In the genomic region with DNA sequence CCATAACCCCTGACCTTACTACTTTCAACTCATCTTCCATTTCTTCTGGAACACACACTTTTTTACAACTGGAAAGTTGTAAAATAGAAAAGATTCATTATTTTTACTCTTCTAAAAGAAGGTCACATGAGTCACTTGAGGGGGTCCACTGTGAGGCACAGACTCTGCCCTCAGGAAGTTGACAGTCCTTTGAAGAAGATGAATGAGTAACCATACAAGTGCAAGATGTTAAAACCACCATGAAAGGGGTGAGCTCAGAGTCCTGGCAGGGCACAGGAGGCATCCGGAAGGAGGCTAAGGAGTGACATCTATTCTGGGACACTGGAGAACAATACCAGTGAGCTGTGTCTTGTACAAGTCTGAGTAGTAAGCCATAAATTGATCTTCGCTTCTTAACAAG, we compare ENCODE assay signal across 24 cellular contexts.
"Had no signal": no experiment of that assay in that cellular context is flagged by ENCODE, and none has a peak within 500 bp of the region (broad histone marks: within the 10 kb centered on the region; RNA-seq: fewer than 3 reads in every experiment).

No MANE protein-coding gene starts in this region.

- H3K36me3 ChIP-seq: adrenal gland, ascending aorta, brain microvascular endothelial cell, left ventricle myocardium inferior, neural progenitor cell, thoracic aorta, upper lobe of left lung had no signal

- ATAC-seq: naive thymus-derived CD8-positive, alpha-beta T cell; sciatic nerve; stimulated activated memory B cell treated with anti-CD40 and anti-IgM and Interleukin-4, amounts not matched to agents 10 μg/mL and 1 μg/mL and 100 μg/mL, for 72 hours had no signal

- DNase-seq: activated B cell treated with CpG ODN at 0.5 μM for 24 hours; activated CD4-positive, alpha-beta memory T cell treated with anti-CD3 and anti-CD28 coated beads, Interleukin-2, amount 10 ng/mL, durations not matched to agents 7 days and 5 days; activated CD4-positive, alpha-beta T cell treated with anti-CD3 and anti-CD28 coated beads for 4 hours; activated gamma-delta T cell treated with Interleukin-2 at 50 U/mL for 16 hours; adrenal gland; brain microvascular endothelial cell; caudate nucleus; effector CD4-positive, alpha-beta T cell; erythroblast; glutamatergic neuron; immature natural killer cell; kidney glomerular epithelial cell; left ventricle myocardium inferior; naive thymus-derived CD8-positive, alpha-beta T cell; small intestine; stimulated activated CD4-positive, alpha-beta T cell treated with anti-CD3 and anti-CD28 coated beads, Interleukin-15, amount 100 ng/mL, for 24 hours; T-helper 9 cell; upper lobe of left lung had no signal

- H3K27ac ChIP-seq: adrenal gland, ascending aorta, brain microvascular endothelial cell, hepatocyte, left ventricle myocardium inferior, neural progenitor cell, thoracic aorta, upper lobe of left lung had no signal

- H3K27me3 ChIP-seq: adrenal gland, ascending aorta, brain microvascular endothelial cell, hepatocyte, neural progenitor cell, upper lobe of left lung had no signal

- H3K4me3 ChIP-seq: ascending aorta, hepatocyte, left ventricle myocardium inferior, neural progenitor cell, thoracic aorta, upper lobe of left lung had no signal

- H3K9me3 ChIP-seq: adrenal gland, ascending aorta, thoracic aorta, upper lobe of left lung had no signal

- H3K9ac ChIP-seq: neural progenitor cell had no signal

- H3K4me1 ChIP-seq: adrenal gland, ascending aorta, left ventricle myocardium inferior, neural progenitor cell, upper lobe of left lung had no signal
